Comparison of ENCODE assay signal across 9 cellular contexts in genomic region chr16:89319883-89320716, GRCh38.
A peak's percentile ranks its signal among the peaks of the same experiment; 100 is the strongest.
DNase-seq lines count a peak whose midpoint lies in the region; TF ChIP-seq lines count a peak whose summit lies in the region.
"Had no signal": no experiment of that assay in that cellular context is flagged by ENCODE, and none has a peak within 500 bp of the region (broad histone marks: within the 10 kb centered on the region; RNA-seq: fewer than 3 reads in every experiment).

No MANE protein-coding gene starts in this region.

- peaks cover 61% of the 10 kb centered on the region for H3F3A ChIP-seq in SK-N-SH (replicated peaks; ENCODE audit: insufficient read depth)

- no peak for TF ChIP-seq CTCF in HEK293 (tag by site-specific recombination; IDR thresholded peaks at IDR 0.05)
- TF ChIP-seq CTCF in SK-N-SH (IDR thresholded peaks at IDR 0.05) = no peak
- TF ChIP-seq CTCF in cardiac fibroblast (IDR thresholded peaks at IDR 0.05; ENCODE audit: low read depth, low read length) = no peak

- DNase-seq in SK-N-SH (no peak), cardiac fibroblast (ENCODE audit: low read depth in 2 of 2) (peak; percentile 73 to 91), medulla oblongata (ENCODE audit: extremely low spot score) (peak; percentile 17), NCI-H1105 treated with DMSO at 0.1 percent for 48 hours (lab: John Stamatoyannopoulos, UW) (no peak), GDM1 (lab: John Stamatoyannopoulos, UW) (no peak)

- H3K4me1 ChIP-seq in BLaER1 (peaks cover 100% of the 10 kb centered on the region), HEK293 (ENCODE audit: control insufficient read depth, insufficient read depth, low read length) (peaks cover 32% of the 10 kb centered on the region), SK-N-SH (ENCODE audit: control insufficient read depth in 1 of 2, insufficient read depth in 2 of 2, low read depth in 1 of 2, low read length in 1 of 2) (peaks cover 66 to 82% of the 10 kb centered on the region in 2 experiments; a peak in 3 of 4 replicates), subcutaneous abdominal adipose tissue (ENCODE audit: control insufficient read depth in 5 of 5, insufficient read depth in 5 of 5, low read length in 5 of 5) (peaks cover 26 to 95% (median 75%) of the 10 kb centered on the region in 5 donors)

- CTCF ChIA-PET in HEK293 (lab: Yijun Ruan, JAX) = no interaction called here
- CTCF ChIA-PET in SK-N-SH (lab: Yijun Ruan, JAX) = interaction anchor here (3.8 kb wide), 1 partner anchor 11 kb away, joined by 18 read pairs; no protein-coding TSS in a partner anchor

- no peaks in the 10 kb centered on the region for H3K9me2 ChIP-seq in SK-N-SH

- H4K20me1 ChIP-seq in BLaER1 (peaks cover 100% of the 10 kb centered on the region), SK-N-SH (ENCODE audit: insufficient read depth) (peaks cover 55% of the 10 kb centered on the region)

- H2AFZ ChIP-seq in SK-N-SH (ENCODE audit: low read depth) = no peak overlapping the region

- H3K27me3 ChIP-seq in BLaER1 (no peaks in the 10 kb centered on the region), SK-N-SH (ENCODE audit: insufficient read depth) (no peaks in the 10 kb centered on the region), subcutaneous abdominal adipose tissue (ENCODE audit: control insufficient read depth in 5 of 5, insufficient read depth in 4 of 5, low read length in 5 of 5) (no peaks in the 10 kb centered on the region)

- H3K36me3 ChIP-seq in BLaER1 (peaks cover 59% of the 10 kb centered on the region), HEK293 (ENCODE audit: control insufficient read depth in 2 of 2, insufficient read depth in 1 of 2, low read length in 2 of 2) (peaks cover 0 to 20% of the 10 kb centered on the region in 2 experiments; a peak in 1 of 3 replicates), SK-N-SH (replicated peaks in 1 of 2; ENCODE audit: control insufficient read depth in 1 of 2, insufficient read depth in 2 of 2, low read length in 1 of 2) (peaks cover 0 to 2% of the 10 kb centered on the region in 2 experiments), subcutaneous abdominal adipose tissue (ENCODE audit: control insufficient read depth in 5 of 5, insufficient read depth in 5 of 5, low read length in 5 of 5) (peaks cover 0 to 7% (median 3%) of the 10 kb centered on the region in 5 donors)

- WGBS in SK-N-SH (ENCODE audit: low lambda C conversion rate) = 11% methylated on average over 9 of the region's 29 CpGs

- H3K79me2 ChIP-seq in SK-N-SH (ENCODE audit: insufficient read depth) = peaks cover 97% of the 10 kb centered on the region

- H3K9me3 ChIP-seq in BLaER1 (no peaks in the 10 kb centered on the region), HEK293 (ENCODE audit: control insufficient read depth, insufficient read depth, low read depth, low read length) (no peaks in the 10 kb centered on the region), SK-N-SH (no peaks in the 10 kb centered on the region), subcutaneous abdominal adipose tissue (ENCODE audit: control insufficient read depth in 5 of 5, low read length in 5 of 5) (no peaks in the 10 kb centered on the region)
- H3K9me3 ChIP-seq: HAP-1 had no signal

- H3K27ac ChIP-seq in BLaER1 (peak overlapping the region; percentile 49), HEK293 (ENCODE audit: extremely low read depth, low read depth, low read length) (peak overlapping the region; percentile 38; the same call in 1 of the 2 replicates), SK-N-SH (ENCODE audit: low read depth in 2 of 2, low read length in 1 of 2) (peak overlapping the region; percentile 58 to 89), subcutaneous abdominal adipose tissue (ENCODE audit: low read depth, low read length) (peak overlapping the region; percentile 23)

- no peak for TF ChIP-seq RAD21 in SK-N-SH (IDR thresholded peaks at IDR 0.05; ENCODE audit: low read length)

- H3K4me3 ChIP-seq in BLaER1 = no peak overlapping the region
- H3K4me3 ChIP-seq in HEK293 (ENCODE audit: low read depth, low read length) = no peak overlapping the region; the same call in 1 of the 2 replicates
- H3K4me3 ChIP-seq in SK-N-SH (ENCODE audit: low read depth in 2 of 2, low read length in 1 of 2) = peak overlapping the region in 1 of 2 experiments; percentile 44; a peak in 2 of 4 replicates
- peak overlapping the region in 1 of 2 donors; percentile 29 for H3K4me3 ChIP-seq in cardiac fibroblast (replicated peaks in 1 of 2; ENCODE audit: low read depth in 2 of 2, low read length in 2 of 2)
- peak overlapping the region; percentile 3 to 41 (median 27) for H3K4me3 ChIP-seq in subcutaneous abdominal adipose tissue (ENCODE audit: low read depth in 1 of 5, low read length in 5 of 5)
- H3K4me3 ChIP-seq: HAP-1 had no signal

- POLR2A ChIA-PET in HEK293 (lab: Yijun Ruan, JAX) = no interaction called here
- POLR2A ChIA-PET in SK-N-SH (lab: Yijun Ruan, JAX) = no interaction called here

- H3K4me2 ChIP-seq in BLaER1 (peak overlapping the region; percentile 77), SK-N-SH (peak overlapping the region; percentile 73)

- H3K9ac ChIP-seq in BLaER1 (peak overlapping the region; percentile 36; the same call in 1 of the 2 replicates), SK-N-SH (peak overlapping the region; percentile 37; the same call in 1 of the 2 replicates), subcutaneous abdominal adipose tissue (ENCODE audit: low read length in 5 of 5) (peak overlapping the region in 2 of 5 donors; percentile 6 to 39)

- TF ChIP-seq EP300 in SK-N-SH (IDR thresholded peaks at IDR 0.05; ENCODE audit: borderline replicate concordance in 1 of 2, low read depth in 1 of 2, low read length in 1 of 2) = peak in 1 of 2 experiments; percentile 46; a peak in 1 of 4 replicates

TF ChIP-seq in HEK293, 187 proteins besides CTCF, POLR2A, EP300 and RAD21 (continues in another document):
- TF ChIP-seq ZBTB48 (tag by site-specific recombination; IDR thresholded peaks at IDR 0.05) (0 out of 2 replicates have a peak, but pooled peaks have one; percentile 15), ZNF132 (tag by site-specific recombination; IDR thresholded peaks at IDR 0.05; ENCODE audit: borderline replicate concordance) (no peak), PRDM10 (tag by site-specific recombination; IDR thresholded peaks at IDR 0.05) (peak; percentile 38), ZNF629 (tag by site-specific recombination; IDR thresholded peaks at IDR 0.05) (0 out of 2 replicates have a peak, but pooled peaks have one; percentile 26)

TF ChIP-seq in SK-N-SH, 30 proteins besides CTCF, POLR2A, EP300 and RAD21:
- TF ChIP-seq JUND (IDR thresholded peaks at IDR 0.05) = peak; percentile 65
- no peak for TF ChIP-seq USF1 (IDR thresholded peaks at IDR 0.05; ENCODE audit: borderline replicate concordance, low read depth)
- peak; percentile 65; the same call in 1 of the 2 replicates for TF ChIP-seq TCF12 (IDR thresholded peaks at IDR 0.05)
- TF ChIP-seq MAX (IDR thresholded peaks at IDR 0.05; ENCODE audit: low read depth) = peak; percentile 78; the same call in 1 of the 2 replicates
- peak; percentile 85; the same call in 1 of the 2 replicates for TF ChIP-seq MEF2A (IDR thresholded peaks at IDR 0.05; ENCODE audit: borderline replicate concordance, low read depth)
- peak; percentile 84 for TF ChIP-seq FOSL2 (IDR thresholded peaks at IDR 0.05; ENCODE audit: borderline replicate concordance, low read depth)
- TF ChIP-seq USF2 (IDR thresholded peaks at IDR 0.05; ENCODE audit: borderline replicate concordance, low read depth, low read length) = no peak
- no peak for TF ChIP-seq YY1 (IDR thresholded peaks at IDR 0.05; ENCODE audit: low read depth)
- TF ChIP-seq PBX3 (IDR thresholded peaks at IDR 0.05) = peak; percentile 38
- TF ChIP-seq RCOR1 (IDR thresholded peaks at IDR 0.05; ENCODE audit: low read length) = 0 out of 2 replicates have a peak, but pooled peaks have one; percentile 16
- TF ChIP-seq RXRA (IDR thresholded peaks at IDR 0.05; ENCODE audit: borderline replicate concordance, low read depth) = peak; percentile 75; the same call in 1 of the 2 replicates

Comparison
In these comparisons a context has a peak if more than half of its experiments do, and no peak if none do; other contexts are left out.
1. H3K27ac ChIP-seq: peak in every context shown above with its lines; median percentile 74 in SK-N-SH; 49 in BLaER1; 38 in HEK293; 23 in subcutaneous abdominal adipose tissue.
2. H3K4me3 ChIP-seq: peak in subcutaneous abdominal adipose tissue (5 of 5); none in BLaER1 (single experiment) and HEK293 (single experiment).
3. DNase-seq: peak in cardiac fibroblast (2 of 2) and medulla oblongata (single experiment); none in SK-N-SH (single experiment), NCI-H1105 treated with DMSO at 0.1 percent for 48 hours (single experiment) and GDM1 (single experiment).